ENCODE assay signal across 25 cellular contexts in the genomic region with DNA sequence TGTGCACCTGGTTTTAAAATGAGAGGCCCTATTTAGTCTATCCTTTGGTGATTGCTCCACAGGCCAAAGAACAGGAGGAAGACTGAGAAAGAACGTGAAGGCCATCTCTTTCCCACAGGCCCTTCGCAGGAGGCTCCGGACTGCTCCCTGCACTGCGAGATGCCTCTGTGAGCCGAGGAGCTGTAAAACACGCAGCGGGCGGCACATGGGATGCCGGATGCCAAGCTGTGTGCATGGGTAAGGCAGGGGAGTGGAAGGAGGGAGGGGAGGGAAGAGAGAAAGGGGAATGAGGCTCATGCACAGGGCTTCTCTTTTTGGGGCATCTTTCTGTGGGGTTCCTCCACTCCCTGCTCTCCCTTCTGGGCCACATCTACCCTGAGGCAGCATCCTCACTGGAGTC.
"Had no signal": no experiment of that assay in that cellular context is flagged by ENCODE, and none has a peak within 500 bp of the region (broad histone marks: within the 10 kb centered on the region; RNA-seq: fewer than 3 reads in every experiment).

No MANE protein-coding gene starts in this region.

- H3K36me3 ChIP-seq: brain microvascular endothelial cell, SJCRH30, WERI-Rb-1 had no signal

- H3K4me1 ChIP-seq: SJCRH30 had no signal

- H3K36me3 Mint-ChIP-seq: activated CD8-positive, alpha-beta memory T cell treated with anti-CD3 and anti-CD28 coated beads, Interleukin-2, amount 10 ng/mL, durations not matched to agents 7 days and 5 days; activated naive CD4-positive, alpha-beta T cell treated with anti-CD3 and anti-CD28 coated beads, Interleukin-2, amount 10 ng/mL, durations not matched to agents 7 days and 5 days; activated naive CD8-positive, alpha-beta T cell treated with anti-CD3 and anti-CD28 coated beads for 36 hours had no signal

- DNase-seq: activated CD4-positive, alpha-beta memory T cell treated with anti-CD3 and anti-CD28 coated beads, Interleukin-2, amount 10 ng/mL, durations not matched to agents 7 days and 5 days; activated CD4-positive, alpha-beta T cell treated with anti-CD3 and anti-CD28 coated beads for 1 hour; activated CD4-positive, alpha-beta T cell treated with anti-CD3 and anti-CD28 coated beads for 48 hours; activated CD4-positive, CD25-positive, alpha-beta regulatory T cell; activated CD8-positive, alpha-beta memory T cell treated with anti-CD3 and anti-CD28 coated beads for 24 hours; activated CD8-positive, alpha-beta memory T cell treated with anti-CD3 and anti-CD28 coated beads, Interleukin-2, amount 10 ng/mL, durations not matched to agents 7 days and 5 days; activated CD8-positive, alpha-beta memory T cell treated with anti-CD3 and anti-CD28 coated beads, Interleukin-2, amount 50 U/mL, for 48 hours; activated effector memory CD4-positive, alpha-beta T cell treated with Interleukin-2 at 50 U/mL for 16 hours; activated naive CD4-positive, alpha-beta T cell treated with anti-CD3 and anti-CD28 coated beads, Interleukin-2, amount 10 ng/mL, durations not matched to agents 7 days and 5 days; activated naive CD8-positive, alpha-beta T cell treated with anti-CD3 and anti-CD28 coated beads for 36 hours; amniotic stem cell; aorta; brain microvascular endothelial cell; central memory CD4-positive, alpha-beta T cell; NCI-H1105; NCI-H1417 treated with DMSO at 0.1 percent for 48 hours; NCI-H187 treated with DMSO at 0.1 percent for 48 hours; NCI-H2081; NCI-H226; NCI-H524 treated with DMSO at 0.1 percent for 48 hours; SHP77; SJCRH30; WERI-Rb-1 had no signal

- ATAC-seq: activated CD8-positive, alpha-beta memory T cell treated with anti-CD3 and anti-CD28 coated beads, Interleukin-2, amount 10 ng/mL, durations not matched to agents 7 days and 5 days; Panc1 had no signal

- H3K4me3 ChIP-seq: SJCRH30, SK-N-MC had no signal

- H3K27ac Mint-ChIP-seq: activated CD4-positive, alpha-beta memory T cell treated with anti-CD3 and anti-CD28 coated beads, Interleukin-2, amount 10 ng/mL, durations not matched to agents 7 days and 5 days; activated CD8-positive, alpha-beta memory T cell treated with anti-CD3 and anti-CD28 coated beads, Interleukin-2, amount 10 ng/mL, durations not matched to agents 7 days and 5 days; activated naive CD4-positive, alpha-beta T cell treated with anti-CD3 and anti-CD28 coated beads, Interleukin-2, amount 10 ng/mL, durations not matched to agents 7 days and 5 days; activated naive CD8-positive, alpha-beta T cell treated with anti-CD3 and anti-CD28 coated beads for 36 hours had no signal

- H3K9me3 Mint-ChIP-seq: activated CD4-positive, alpha-beta memory T cell treated with anti-CD3 and anti-CD28 coated beads, Interleukin-2, amount 10 ng/mL, durations not matched to agents 7 days and 5 days; activated naive CD4-positive, alpha-beta T cell treated with anti-CD3 and anti-CD28 coated beads, Interleukin-2, amount 10 ng/mL, durations not matched to agents 7 days and 5 days; activated naive CD8-positive, alpha-beta T cell treated with anti-CD3 and anti-CD28 coated beads for 36 hours had no signal

- H3K27me3 ChIP-seq: brain microvascular endothelial cell had no signal

- H3K4me3 Mint-ChIP-seq: activated CD4-positive, alpha-beta memory T cell treated with anti-CD3 and anti-CD28 coated beads, Interleukin-2, amount 10 ng/mL, durations not matched to agents 7 days and 5 days; activated CD8-positive, alpha-beta memory T cell treated with anti-CD3 and anti-CD28 coated beads, Interleukin-2, amount 10 ng/mL, durations not matched to agents 7 days and 5 days; activated naive CD4-positive, alpha-beta T cell treated with anti-CD3 and anti-CD28 coated beads, Interleukin-2, amount 10 ng/mL, durations not matched to agents 7 days and 5 days; activated naive CD8-positive, alpha-beta T cell treated with anti-CD3 and anti-CD28 coated beads for 36 hours had no signal

- H3K27ac ChIP-seq: brain microvascular endothelial cell, SJCRH30, SK-N-MC, WERI-Rb-1 had no signal

- H3K9me3 ChIP-seq: SJCRH30 had no signal
